Comparison of ENCODE assay signal across 8 cellular contexts in the genomic region with DNA sequence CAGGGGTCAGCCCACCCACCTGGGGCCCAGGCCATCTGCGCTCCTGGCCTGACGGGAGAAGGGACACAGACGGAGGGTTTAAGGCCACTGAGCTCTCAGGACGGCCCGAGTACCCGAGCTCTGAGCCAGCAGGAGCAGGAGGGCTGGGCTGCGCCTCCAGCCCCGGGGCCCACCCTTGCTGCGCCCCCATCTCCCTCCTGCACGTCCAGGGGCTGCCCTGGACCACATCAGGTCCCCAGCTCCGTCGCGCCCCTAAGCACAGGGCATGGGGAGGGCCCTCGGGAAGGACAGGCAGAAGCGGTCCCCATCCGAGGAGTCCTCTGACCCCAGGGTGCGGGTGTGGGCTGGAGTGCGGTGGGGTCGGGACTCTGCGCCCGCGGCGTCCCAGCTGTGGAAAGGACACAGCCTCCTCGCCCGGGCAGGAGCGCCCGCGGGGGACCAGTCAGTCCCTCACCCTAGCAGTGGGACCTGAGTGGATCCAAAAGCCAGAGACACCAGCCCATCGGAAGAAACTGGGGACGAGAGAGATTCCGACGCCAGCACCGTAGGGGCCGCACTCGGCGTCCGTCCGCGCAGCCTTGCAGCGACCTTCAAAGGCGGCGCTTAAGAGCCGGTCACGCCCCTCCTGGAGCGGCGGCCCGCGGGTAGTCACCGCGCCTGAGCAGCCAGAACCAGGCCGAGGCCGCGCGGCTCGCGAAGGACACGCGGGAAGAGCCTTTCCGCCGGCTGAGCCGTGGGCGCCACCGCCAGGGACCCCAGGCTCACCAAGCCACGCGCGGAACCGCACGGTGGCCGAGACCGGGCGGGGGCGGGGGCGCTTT. TPM values are rescaled to one million over a fixed set of nuclear protein-coding genes. Genes with fewer than 3 reads are reported as not detected.
DNase-seq lines count a peak whose midpoint lies in the region; ATAC-seq and TF ChIP-seq lines count a peak whose summit lies in the region.

No MANE protein-coding gene starts in this region.

- intact Hi-C loops in transverse colon (cut with DNase I; ENCODE audit: low total_unique reads) = no loop called here

- H3F3A ChIP-seq in neural cell (ENCODE audit: insufficient read depth, low read length, poor library complexity, severe bottlenecking) = no peaks in the 10 kb centered on the region

- 26 to 80% methylated on average over 2 to 53 of the region's 73 CpGs for WGBS in transverse colon (ENCODE audit: low coverage in 1 of 2), 2 donors

- no peak overlapping the region for H3K27ac ChIP-seq in neural cell (ENCODE audit: low read length)
- no peak overlapping the region for H3K27ac ChIP-seq in transverse colon

- H3K79me2 ChIP-seq in neural cell (replicated peaks; ENCODE audit: insufficient read depth, low read length) = no peaks in the 10 kb centered on the region

- H3K4me2 ChIP-seq in neural cell (ENCODE audit: low read length) = no peak overlapping the region

- H3K9ac ChIP-seq in neural cell (ENCODE audit: low read length) = no peak overlapping the region

- TF ChIP-seq CTCF in fibroblast of villous mesenchyme (IDR thresholded peaks at IDR 0.05; ENCODE audit: insufficient read depth, low read depth, low read length) (no peak), neural cell (IDR thresholded peaks at IDR 0.05; ENCODE audit: poor library complexity, severe bottlenecking) (no peak), transverse colon (IDR thresholded peaks at IDR 0.05) (no peak)

- H2AFZ ChIP-seq in neural cell (ENCODE audit: low read depth, low read length) = no peak overlapping the region

- no peaks in the 10 kb centered on the region for H4K20me1 ChIP-seq in neural cell (ENCODE audit: insufficient read depth)

- peak overlapping the region; percentile 41 for H3K4me3 ChIP-seq in fibroblast of villous mesenchyme (ENCODE audit: low read depth, low read length)
- H3K4me3 ChIP-seq in neural cell (ENCODE audit: low read length) = peak overlapping the region; percentile 42
- H3K4me3 ChIP-seq in transverse colon = peak overlapping the region in 3 of 4 donors; percentile 15 to 47 (median 33)

- ATAC-seq in HG03025 (IDR thresholded peaks at IDR 0.05; ENCODE audit: low FRiP score, unreplicated experiment) = no peak

- DNase-seq in activated CD4-positive, alpha-beta T cell treated with anti-CD3 and anti-CD28 coated beads for 24 hours (ENCODE audit: low read depth in 2 of 2) = peak; percentile 23 to 26
- DNase-seq in activated CD4-positive, alpha-beta T cell treated with anti-CD3 and anti-CD28 coated beads for 1 hour = no peak
- DNase-seq in activated CD8-positive, alpha-beta memory T cell treated with anti-CD3 and anti-CD28 coated beads, Interleukin-2, amount 50 U/mL, for 4 hours = peak; percentile 38
- peak; percentile 58 for DNase-seq in fibroblast of villous mesenchyme (ENCODE audit: low read depth)
- peak; percentile 46 for DNase-seq in transverse colon
- DNase-seq in NCI-H1048 (lab: John Stamatoyannopoulos, UW) = no peak

- H3K4me1 ChIP-seq in transverse colon = peaks cover 0 to 9% (median 7%) of the 10 kb centered on the region in 4 donors

- H3K9me3 ChIP-seq in neural cell (ENCODE audit: low read length) (peaks cover 3% of the 10 kb centered on the region), transverse colon (no peaks in the 10 kb centered on the region)

- TF ChIP-seq POLR2A in transverse colon (IDR thresholded peaks at IDR 0.05) = no peak

- H3K36me3 ChIP-seq in neural cell (ENCODE audit: insufficient read depth, low read length) (no peaks in the 10 kb centered on the region), transverse colon (no peaks in the 10 kb centered on the region)

- H3K27me3 ChIP-seq in neural cell (ENCODE audit: insufficient read depth, low read depth, low read length) (peaks cover 14% of the 10 kb centered on the region), transverse colon (peaks cover 17% of the 10 kb centered on the region)

- in situ Hi-C loops in transverse colon (cut with MboI; ENCODE audit: low pct_ligation_motif_present in 1 of 4, low pct_unique_long_range_greater_than_20kb in 1 of 4, low sequenced_read_pairs in 3 of 4) = no loop called here

- H3K9me2 ChIP-seq in neural cell (ENCODE audit: insufficient read depth, low read length) = no peaks in the 10 kb centered on the region

- TF ChIP-seq EP300 in neural cell (conservative IDR thresholded peaks at IDR 0.05; ENCODE audit: poor library complexity, severe bottlenecking) = no peak
- TF ChIP-seq EP300 in transverse colon (IDR thresholded peaks at IDR 0.05; ENCODE audit: low read depth) = no peak

- no peak for TF ChIP-seq RAD21 in neural cell (conservative IDR thresholded peaks at IDR 0.05)

TF ChIP-seq in neural cell, 6 proteins besides CTCF, POLR2A, EP300 and RAD21:
- no peak for TF ChIP-seq SMC3 (conservative IDR thresholded peaks at IDR 0.05; ENCODE audit: poor library complexity)
- no peak for TF ChIP-seq MXI1 (conservative IDR thresholded peaks at IDR 0.05; ENCODE audit: poor library complexity, severe bottlenecking)
- no peak for TF ChIP-seq EZH2 (IDR thresholded peaks at IDR 0.05; ENCODE audit: borderline replicate concordance, insufficient read depth, low read length, poor library complexity, severe bottlenecking)
- TF ChIP-seq POLR2AphosphoS5 (IDR thresholded peaks at IDR 0.05) = no peak
- no peak for TF ChIP-seq TAF1 (IDR thresholded peaks at IDR 0.05; ENCODE audit: low read depth)
- TF ChIP-seq, protein P1, sequence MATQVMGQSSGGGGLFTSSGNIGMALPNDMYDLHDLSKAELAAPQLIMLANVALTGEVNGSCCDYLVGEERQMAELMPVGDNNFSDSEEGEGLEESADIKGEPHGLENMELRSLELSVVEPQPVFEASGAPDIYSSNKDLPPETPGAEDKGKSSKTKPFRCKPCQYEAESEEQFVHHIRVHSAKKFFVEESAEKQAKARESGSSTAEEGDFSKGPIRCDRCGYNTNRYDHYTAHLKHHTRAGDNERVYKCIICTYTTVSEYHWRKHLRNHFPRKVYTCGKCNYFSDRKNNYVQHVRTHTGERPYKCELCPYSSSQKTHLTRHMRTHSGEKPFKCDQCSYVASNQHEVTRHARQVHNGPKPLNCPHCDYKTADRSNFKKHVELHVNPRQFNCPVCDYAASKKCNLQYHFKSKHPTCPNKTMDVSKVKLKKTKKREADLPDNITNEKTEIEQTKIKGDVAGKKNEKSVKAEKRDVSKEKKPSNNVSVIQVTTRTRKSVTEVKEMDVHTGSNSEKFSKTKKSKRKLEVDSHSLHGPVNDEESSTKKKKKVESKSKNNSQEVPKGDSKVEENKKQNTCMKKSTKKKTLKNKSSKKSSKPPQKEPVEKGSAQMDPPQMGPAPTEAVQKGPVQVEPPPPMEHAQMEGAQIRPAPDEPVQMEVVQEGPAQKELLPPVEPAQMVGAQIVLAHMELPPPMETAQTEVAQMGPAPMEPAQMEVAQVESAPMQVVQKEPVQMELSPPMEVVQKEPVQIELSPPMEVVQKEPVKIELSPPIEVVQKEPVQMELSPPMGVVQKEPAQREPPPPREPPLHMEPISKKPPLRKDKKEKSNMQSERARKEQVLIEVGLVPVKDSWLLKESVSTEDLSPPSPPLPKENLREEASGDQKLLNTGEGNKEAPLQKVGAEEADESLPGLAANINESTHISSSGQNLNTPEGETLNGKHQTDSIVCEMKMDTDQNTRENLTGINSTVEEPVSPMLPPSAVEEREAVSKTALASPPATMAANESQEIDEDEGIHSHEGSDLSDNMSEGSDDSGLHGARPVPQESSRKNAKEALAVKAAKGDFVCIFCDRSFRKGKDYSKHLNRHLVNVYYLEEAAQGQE (IDR thresholded peaks at IDR 0.05; ENCODE audit: borderline replicate concordance) = no peak
TF ChIP-seq in neural cell: peak in this region for 0.

RNA-seq across cellular contexts. Expression of a gene that starts 15.9 kb away (rescaled TPM):
- total RNA-seq in fibroblast of villous mesenchyme (under 0.01 TPM in 1 of 2 replicates, not detected in the other), transverse colon (1 to 10 TPM in 1 of 4 donors, under 1 TPM in 2, not detected in 1; 0.16 to 2.8 (median 0.27) TPM)
- 67.3 and 96.3 TPM in 2 replicates for polyA plus RNA-seq in neural cell
- polyA minus RNA-seq in neural cell = 60.1 and 63.3 TPM in 2 replicates

Comparison
In these comparisons a context has a peak if more than half of its experiments do, and no peak if none do; other contexts are left out.
1. DNase-seq: peak in activated CD4-positive, alpha-beta T cell treated with anti-CD3 and anti-CD28 coated beads for 24 hours (2 of 2), activated CD8-positive, alpha-beta memory T cell treated with anti-CD3 and anti-CD28 coated beads, Interleukin-2, amount 50 U/mL, for 4 hours (single experiment), fibroblast of villous mesenchyme (single experiment) and transverse colon (single experiment); none in activated CD4-positive, alpha-beta T cell treated with anti-CD3 and anti-CD28 coated beads for 1 hour (single experiment) and NCI-H1048 (single experiment).
2. Peak in every context shown above with its lines, with median percentiles within 50 percentile points of each other: H3K4me3 ChIP-seq.